Comparison of ENCODE assay signal across 18 cellular contexts in genomic region chr9:800561-800960, GRCh38. TPM values are rescaled to one million over a fixed set of nuclear protein-coding genes. Genes with fewer than 3 reads are reported as not detected.
"Had no signal": no experiment of that assay in that cellular context is flagged by ENCODE, and none has a peak within 500 bp of the region (broad histone marks: within the 10 kb centered on the region; RNA-seq: fewer than 3 reads in every experiment).

No MANE protein-coding gene starts in this region.

- H3K36me3 ChIP-seq: adrenal gland, colonic mucosa, neutrophil, tibial nerve, vagina had no signal

- ATAC-seq: activated T-cell treated with anti-CD3 and anti-CD28 coated beads, Interleukin-2, amount 50 U/mL, for 4 hours; body of pancreas; left colon; stimulated activated memory B cell treated with anti-CD40 and anti-IgM and Interleukin-4, amounts not matched to agents 10 μg/mL and 1 μg/mL and 100 μg/mL, for 72 hours had no signal

- H3K9me3 ChIP-seq: adrenal gland, body of pancreas, colonic mucosa, neutrophil, tibial nerve, vagina had no signal

- H3K27me3 ChIP-seq: adrenal gland, body of pancreas, colonic mucosa, neutrophil, tibial nerve, vagina had no signal

- DNase-seq: activated CD4-positive, alpha-beta memory T cell treated with anti-CD3 and anti-CD28 coated beads, Interleukin-2, amount 10 ng/mL, durations not matched to agents 7 days and 5 days; activated effector memory CD4-positive, alpha-beta T cell treated with Interleukin-2 at 50 U/mL for 16 hours; activated T-cell treated with anti-CD3 and anti-CD28 coated beads, Interleukin-2, amount 50 U/mL, for 4 hours; body of pancreas; central memory CD4-positive, alpha-beta T cell; colonic mucosa; foreskin fibroblast; mammary epithelial cell; naive B cell; retina; stimulated activated CD4-positive, alpha-beta T cell treated with anti-CD3 and anti-CD28 coated beads, Interleukin-2, amount 100 ng/mL, for 48 hours had no signal

- H3K27ac ChIP-seq: adrenal gland, body of pancreas, colonic mucosa, neutrophil, tibial nerve, vagina, VCaP had no signal

- H3K4me3 ChIP-seq: adrenal gland, body of pancreas, colonic mucosa, tibial nerve, vagina had no signal

- H3K4me1 ChIP-seq: adrenal gland, body of pancreas, colonic mucosa had no signal

RNA-seq across cellular contexts. Expression of gene DMRT1, which starts 40.9 kb away (rescaled TPM):
- polyA plus RNA-seq: adrenal gland, mammary epithelial cell had no signal
